ENCODE assay signal across 1 cellular context in the genomic region with DNA sequence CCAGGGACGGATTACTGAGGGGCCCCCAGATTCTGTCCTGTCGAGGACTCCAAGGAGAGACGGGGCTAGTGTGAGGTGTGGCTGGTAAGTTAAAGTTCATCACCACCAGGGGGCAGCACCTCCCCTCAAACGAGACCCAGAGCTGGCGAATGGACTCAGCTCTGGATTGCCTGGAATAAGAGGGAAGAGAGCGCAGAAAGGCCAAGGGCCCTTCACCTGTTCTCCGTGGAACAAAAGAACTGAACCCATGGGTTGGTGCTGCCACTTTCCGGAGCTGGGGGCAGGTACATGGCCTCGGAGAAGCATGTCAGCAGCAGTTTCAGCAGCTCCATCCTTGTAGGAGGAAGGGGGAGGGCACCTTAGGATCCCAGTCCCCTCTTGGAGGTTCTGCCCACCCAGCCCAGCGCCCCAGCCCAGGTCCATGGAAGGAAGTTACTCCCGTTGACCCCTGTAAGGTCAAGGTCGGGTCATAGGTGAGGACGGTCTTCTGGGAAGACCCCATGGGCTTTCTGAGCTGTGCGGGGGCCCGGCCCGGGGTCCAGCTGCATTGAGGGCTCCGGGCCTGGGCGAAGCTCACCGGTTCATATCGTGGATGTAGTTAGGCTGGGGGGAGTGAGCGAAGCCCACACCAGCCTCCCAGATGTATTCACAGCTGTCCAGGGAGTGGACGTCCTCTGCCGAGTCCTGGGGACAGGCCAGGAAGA.
TF ChIP-seq lines count a peak whose summit lies in the region.

No MANE protein-coding gene starts in this region.

TF ChIP-seq in HepG2, 621 proteins besides CTCF, POLR2A, EP300 and RAD21 (continued from another document and continues in another):
- TF ChIP-seq, protein P1, sequence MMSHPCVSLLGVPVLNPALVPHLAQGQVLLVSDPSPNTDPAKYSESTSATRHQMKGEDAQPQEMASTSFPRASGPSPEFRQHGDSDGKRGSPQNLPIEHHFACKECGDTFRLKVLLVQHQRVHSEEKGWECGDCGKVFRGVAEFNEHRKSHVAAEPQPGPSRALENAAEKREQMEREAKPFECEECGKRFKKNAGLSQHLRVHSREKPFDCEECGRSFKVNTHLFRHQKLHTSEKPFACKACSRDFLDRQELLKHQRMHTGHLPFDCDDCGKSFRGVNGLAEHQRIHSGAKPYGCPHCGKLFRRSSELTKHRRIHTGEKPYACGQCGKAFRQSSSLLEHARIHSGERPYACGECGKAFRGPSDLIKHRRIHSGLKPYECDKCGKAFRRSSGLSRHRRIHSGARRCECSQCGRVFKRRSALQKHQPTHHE (CRISPR knock-in tag; IDR thresholded peaks at IDR 0.05; ENCODE audit: borderline replicate concordance) = peak; percentile 32; the same call in 1 of the 2 replicates
- TF ChIP-seq ZFP36L1 (CRISPR knock-in tag; IDR thresholded peaks at IDR 0.05) (no peak), NCOA2 (CRISPR knock-in tag; IDR thresholded peaks at IDR 0.05) (0 out of 2 replicates have a peak, but pooled peaks have one; percentile 39), MIXL1 (CRISPR knock-in tag; IDR thresholded peaks at IDR 0.05) (0 out of 2 replicates have a peak, but pooled peaks have one; percentile 33), ZNF891 (CRISPR knock-in tag; IDR thresholded peaks at IDR 0.05) (peak; percentile 15; the same call in 1 of the 2 replicates), BCL6 (CRISPR knock-in tag; IDR thresholded peaks at IDR 0.05) (0 out of 2 replicates have a peak, but pooled peaks have one; percentile 15), CAMTA2 (CRISPR knock-in tag; IDR thresholded peaks at IDR 0.05; ENCODE audit: borderline replicate concordance) (no peak), ZNF331 (CRISPR knock-in tag; IDR thresholded peaks at IDR 0.05) (peak; percentile 56; the same call in 1 of the 2 replicates), PHF21A (CRISPR knock-in tag; IDR thresholded peaks at IDR 0.05) (peak; percentile 49; the same call in 1 of the 2 replicates), KLF16 (CRISPR knock-in tag; IDR thresholded peaks at IDR 0.05) (peak in 1 of 2 experiments; percentile 50; a peak in 1 of 4 replicates), ZNF354B (CRISPR knock-in tag; IDR thresholded peaks at IDR 0.05) (no peak), MAF1 (CRISPR knock-in tag; IDR thresholded peaks at IDR 0.05; ENCODE audit: borderline replicate concordance) (peak; percentile 61; the same call in 1 of the 2 replicates), HNRNPK (IDR thresholded peaks at IDR 0.05; ENCODE audit: low read depth, low read length, poor library complexity, severe bottlenecking) (no peak), RORA (CRISPR knock-in tag; IDR thresholded peaks at IDR 0.05) (no peak), ZBTB20 (CRISPR knock-in tag; IDR thresholded peaks at IDR 0.05; ENCODE audit: borderline replicate concordance, low read depth) (peak; percentile 53; the same call in 1 of the 2 replicates), ETV5 (CRISPR knock-in tag; IDR thresholded peaks at IDR 0.05; ENCODE audit: borderline replicate concordance) (0 out of 2 replicates have a peak, but pooled peaks have one; percentile 10), RBAK (CRISPR knock-in tag; IDR thresholded peaks at IDR 0.05) (no peak), ATF7 (IDR thresholded peaks at IDR 0.05) (no peak), ATF7 (CRISPR knock-in tag; IDR thresholded peaks at IDR 0.05) (no peak), SIX1 (CRISPR knock-in tag; IDR thresholded peaks at IDR 0.05; ENCODE audit: borderline replicate concordance) (no peak), ZFX (CRISPR knock-in tag; IDR thresholded peaks at IDR 0.05; ENCODE audit: low read depth) (no peak; the same call in 1 of the 2 replicates), SIN3B (IDR thresholded peaks at IDR 0.05; ENCODE audit: low read length) (no peak), ZNF33B (CRISPR knock-in tag; IDR thresholded peaks at IDR 0.05) (0 out of 2 replicates have a peak, but pooled peaks have one; percentile 63), TBX2 (CRISPR knock-in tag; IDR thresholded peaks at IDR 0.05; ENCODE audit: borderline replicate concordance) (0 out of 2 replicates have a peak, but pooled peaks have one; percentile 31), ZMYM3 (CRISPR knock-in tag; IDR thresholded peaks at IDR 0.05) (0 out of 2 replicates have a peak, but pooled peaks have one; percentile 14), ZNF598 (CRISPR knock-in tag; IDR thresholded peaks at IDR 0.05; ENCODE audit: borderline replicate concordance) (peak; percentile 43; the same call in 1 of the 2 replicates), EED (CRISPR knock-in tag; IDR thresholded peaks at IDR 0.05) (peak; percentile 33; the same call in 1 of the 2 replicates), SAP130 (CRISPR knock-in tag; IDR thresholded peaks at IDR 0.05; ENCODE audit: low read depth) (peak; percentile 38; the same call in 1 of the 2 replicates), ZNF430 (CRISPR knock-in tag; IDR thresholded peaks at IDR 0.05) (no peak), RFX3 (CRISPR knock-in tag; IDR thresholded peaks at IDR 0.05) (no peak), MIER2 (CRISPR knock-in tag; IDR thresholded peaks at IDR 0.05) (no peak)
- TF ChIP-seq, protein P2, sequence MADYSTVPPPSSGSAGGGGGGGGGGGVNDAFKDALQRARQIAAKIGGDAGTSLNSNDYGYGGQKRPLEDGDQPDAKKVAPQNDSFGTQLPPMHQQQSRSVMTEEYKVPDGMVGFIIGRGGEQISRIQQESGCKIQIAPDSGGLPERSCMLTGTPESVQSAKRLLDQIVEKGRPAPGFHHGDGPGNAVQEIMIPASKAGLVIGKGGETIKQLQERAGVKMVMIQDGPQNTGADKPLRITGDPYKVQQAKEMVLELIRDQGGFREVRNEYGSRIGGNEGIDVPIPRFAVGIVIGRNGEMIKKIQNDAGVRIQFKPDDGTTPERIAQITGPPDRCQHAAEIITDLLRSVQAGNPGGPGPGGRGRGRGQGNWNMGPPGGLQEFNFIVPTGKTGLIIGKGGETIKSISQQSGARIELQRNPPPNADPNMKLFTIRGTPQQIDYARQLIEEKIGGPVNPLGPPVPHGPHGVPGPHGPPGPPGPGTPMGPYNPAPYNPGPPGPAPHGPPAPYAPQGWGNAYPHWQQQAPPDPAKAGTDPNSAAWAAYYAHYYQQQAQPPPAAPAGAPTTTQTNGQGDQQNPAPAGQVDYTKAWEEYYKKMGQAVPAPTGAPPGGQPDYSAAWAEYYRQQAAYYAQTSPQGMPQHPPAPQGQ (CRISPR knock-in tag; IDR thresholded peaks at IDR 0.05; ENCODE audit: borderline replicate concordance) = no peak
- TF ChIP-seq, protein P3, sequence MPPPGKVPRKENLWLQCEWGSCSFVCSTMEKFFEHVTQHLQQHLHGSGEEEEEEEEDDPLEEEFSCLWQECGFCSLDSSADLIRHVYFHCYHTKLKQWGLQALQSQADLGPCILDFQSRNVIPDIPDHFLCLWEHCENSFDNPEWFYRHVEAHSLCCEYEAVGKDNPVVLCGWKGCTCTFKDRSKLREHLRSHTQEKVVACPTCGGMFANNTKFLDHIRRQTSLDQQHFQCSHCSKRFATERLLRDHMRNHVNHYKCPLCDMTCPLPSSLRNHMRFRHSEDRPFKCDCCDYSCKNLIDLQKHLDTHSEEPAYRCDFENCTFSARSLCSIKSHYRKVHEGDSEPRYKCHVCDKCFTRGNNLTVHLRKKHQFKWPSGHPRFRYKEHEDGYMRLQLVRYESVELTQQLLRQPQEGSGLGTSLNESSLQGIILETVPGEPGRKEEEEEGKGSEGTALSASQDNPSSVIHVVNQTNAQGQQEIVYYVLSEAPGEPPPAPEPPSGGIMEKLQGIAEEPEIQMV (CRISPR knock-in tag; IDR thresholded peaks at IDR 0.05; ENCODE audit: low read depth) = 0 out of 2 replicates have a peak, but pooled peaks have one; percentile 46
- TF ChIP-seq, protein P4, sequence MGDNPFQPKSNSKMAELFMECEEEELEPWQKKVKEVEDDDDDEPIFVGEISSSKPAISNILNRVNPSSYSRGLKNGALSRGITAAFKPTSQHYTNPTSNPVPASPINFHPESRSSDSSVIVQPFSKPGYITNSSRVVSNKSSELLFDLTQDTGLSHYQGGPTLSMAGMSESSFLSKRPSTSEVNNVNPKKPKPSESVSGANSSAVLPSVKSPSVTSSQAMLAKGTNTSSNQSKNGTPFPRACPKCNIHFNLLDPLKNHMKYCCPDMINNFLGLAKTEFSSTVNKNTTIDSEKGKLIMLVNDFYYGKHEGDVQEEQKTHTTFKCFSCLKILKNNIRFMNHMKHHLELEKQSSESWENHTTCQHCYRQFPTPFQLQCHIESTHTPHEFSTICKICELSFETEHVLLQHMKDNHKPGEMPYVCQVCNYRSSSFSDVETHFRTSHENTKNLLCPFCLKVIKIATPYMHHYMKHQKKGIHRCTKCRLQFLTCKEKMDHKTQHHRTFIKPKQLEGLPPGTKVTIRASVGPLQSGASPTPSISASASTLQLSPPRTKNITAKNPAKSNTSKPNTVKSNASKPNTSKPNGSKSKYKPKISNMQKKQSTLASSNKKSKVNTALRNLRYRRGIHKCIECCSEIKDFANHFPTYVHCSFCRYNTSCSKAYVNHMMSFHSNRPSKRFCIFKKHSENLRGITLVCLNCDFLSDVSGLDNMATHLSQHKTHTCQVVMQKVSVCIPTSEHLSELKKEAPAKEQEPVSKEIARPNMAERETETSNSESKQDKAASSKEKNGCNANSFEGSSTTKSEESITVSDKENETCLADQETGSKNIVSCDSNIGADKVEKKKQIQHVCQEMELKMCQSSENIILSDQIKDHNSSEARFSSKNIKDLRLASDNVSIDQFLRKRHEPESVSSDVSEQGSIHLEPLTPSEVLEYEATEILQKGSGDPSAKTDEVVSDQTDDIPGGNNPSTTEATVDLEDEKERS (CRISPR knock-in tag; IDR thresholded peaks at IDR 0.05) = 0 out of 2 replicates have a peak, but pooled peaks have one; percentile 54
- TF ChIP-seq, protein P5, sequence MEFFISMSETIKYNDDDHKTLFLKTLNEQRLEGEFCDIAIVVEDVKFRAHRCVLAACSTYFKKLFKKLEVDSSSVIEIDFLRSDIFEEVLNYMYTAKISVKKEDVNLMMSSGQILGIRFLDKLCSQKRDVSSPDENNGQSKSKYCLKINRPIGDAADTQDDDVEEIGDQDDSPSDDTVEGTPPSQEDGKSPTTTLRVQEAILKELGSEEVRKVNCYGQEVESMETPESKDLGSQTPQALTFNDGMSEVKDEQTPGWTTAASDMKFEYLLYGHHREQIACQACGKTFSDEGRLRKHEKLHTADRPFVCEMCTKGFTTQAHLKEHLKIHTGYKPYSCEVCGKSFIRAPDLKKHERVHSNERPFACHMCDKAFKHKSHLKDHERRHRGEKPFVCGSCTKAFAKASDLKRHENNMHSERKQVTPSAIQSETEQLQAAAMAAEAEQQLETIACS (CRISPR knock-in tag; IDR thresholded peaks at IDR 0.05) = no peak
- TF ChIP-seq, protein P6, sequence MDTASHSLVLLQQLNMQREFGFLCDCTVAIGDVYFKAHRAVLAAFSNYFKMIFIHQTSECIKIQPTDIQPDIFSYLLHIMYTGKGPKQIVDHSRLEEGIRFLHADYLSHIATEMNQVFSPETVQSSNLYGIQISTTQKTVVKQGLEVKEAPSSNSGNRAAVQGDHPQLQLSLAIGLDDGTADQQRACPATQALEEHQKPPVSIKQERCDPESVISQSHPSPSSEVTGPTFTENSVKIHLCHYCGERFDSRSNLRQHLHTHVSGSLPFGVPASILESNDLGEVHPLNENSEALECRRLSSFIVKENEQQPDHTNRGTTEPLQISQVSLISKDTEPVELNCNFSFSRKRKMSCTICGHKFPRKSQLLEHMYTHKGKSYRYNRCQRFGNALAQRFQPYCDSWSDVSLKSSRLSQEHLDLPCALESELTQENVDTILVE (CRISPR knock-in tag; IDR thresholded peaks at IDR 0.05) = 0 out of 2 replicates have a peak, but pooled peaks have one; percentile 35
- TF ChIP-seq, protein P7, sequence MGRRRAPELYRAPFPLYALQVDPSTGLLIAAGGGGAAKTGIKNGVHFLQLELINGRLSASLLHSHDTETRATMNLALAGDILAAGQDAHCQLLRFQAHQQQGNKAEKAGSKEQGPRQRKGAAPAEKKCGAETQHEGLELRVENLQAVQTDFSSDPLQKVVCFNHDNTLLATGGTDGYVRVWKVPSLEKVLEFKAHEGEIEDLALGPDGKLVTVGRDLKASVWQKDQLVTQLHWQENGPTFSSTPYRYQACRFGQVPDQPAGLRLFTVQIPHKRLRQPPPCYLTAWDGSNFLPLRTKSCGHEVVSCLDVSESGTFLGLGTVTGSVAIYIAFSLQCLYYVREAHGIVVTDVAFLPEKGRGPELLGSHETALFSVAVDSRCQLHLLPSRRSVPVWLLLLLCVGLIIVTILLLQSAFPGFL (CRISPR knock-in tag; IDR thresholded peaks at IDR 0.05) = no peak
- TF ChIP-seq, protein P8, sequence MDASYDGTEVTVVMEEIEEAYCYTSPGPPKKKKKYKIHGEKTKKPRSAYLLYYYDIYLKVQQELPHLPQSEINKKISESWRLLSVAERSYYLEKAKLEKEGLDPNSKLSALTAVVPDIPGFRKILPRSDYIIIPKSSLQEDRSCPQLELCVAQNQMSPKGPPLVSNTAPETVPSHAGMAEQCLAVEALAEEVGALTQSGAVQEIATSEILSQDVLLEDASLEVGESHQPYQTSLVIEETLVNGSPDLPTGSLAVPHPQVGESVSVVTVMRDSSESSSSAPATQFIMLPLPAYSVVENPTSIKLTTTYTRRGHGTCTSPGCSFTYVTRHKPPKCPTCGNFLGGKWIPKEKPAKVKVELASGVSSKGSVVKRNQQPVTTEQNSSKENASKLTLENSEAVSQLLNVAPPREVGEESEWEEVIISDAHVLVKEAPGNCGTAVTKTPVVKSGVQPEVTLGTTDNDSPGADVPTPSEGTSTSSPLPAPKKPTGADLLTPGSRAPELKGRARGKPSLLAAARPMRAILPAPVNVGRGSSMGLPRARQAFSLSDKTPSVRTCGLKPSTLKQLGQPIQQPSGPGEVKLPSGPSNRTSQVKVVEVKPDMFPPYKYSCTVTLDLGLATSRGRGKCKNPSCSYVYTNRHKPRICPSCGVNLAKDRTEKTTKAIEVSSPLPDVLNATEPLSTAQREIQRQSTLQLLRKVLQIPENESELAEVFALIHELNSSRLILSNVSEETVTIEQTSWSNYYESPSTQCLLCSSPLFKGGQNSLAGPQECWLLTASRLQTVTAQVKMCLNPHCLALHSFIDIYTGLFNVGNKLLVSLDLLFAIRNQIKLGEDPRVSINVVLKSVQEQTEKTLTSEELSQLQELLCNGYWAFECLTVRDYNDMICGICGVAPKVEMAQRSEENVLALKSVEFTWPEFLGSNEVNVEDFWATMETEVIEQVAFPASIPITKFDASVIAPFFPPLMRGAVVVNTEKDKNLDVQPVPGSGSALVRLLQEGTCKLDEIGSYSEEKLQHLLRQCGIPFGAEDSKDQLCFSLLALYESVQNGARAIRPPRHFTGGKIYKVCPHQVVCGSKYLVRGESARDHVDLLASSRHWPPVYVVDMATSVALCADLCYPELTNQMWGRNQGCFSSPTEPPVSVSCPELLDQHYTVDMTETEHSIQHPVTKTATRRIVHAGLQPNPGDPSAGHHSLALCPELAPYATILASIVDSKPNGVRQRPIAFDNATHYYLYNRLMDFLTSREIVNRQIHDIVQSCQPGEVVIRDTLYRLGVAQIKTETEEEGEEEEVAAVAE (CRISPR knock-in tag; IDR thresholded peaks at IDR 0.05; ENCODE audit: borderline replicate concordance) = peak; percentile 63; the same call in 1 of the 2 replicates
- TF ChIP-seq, protein P9, sequence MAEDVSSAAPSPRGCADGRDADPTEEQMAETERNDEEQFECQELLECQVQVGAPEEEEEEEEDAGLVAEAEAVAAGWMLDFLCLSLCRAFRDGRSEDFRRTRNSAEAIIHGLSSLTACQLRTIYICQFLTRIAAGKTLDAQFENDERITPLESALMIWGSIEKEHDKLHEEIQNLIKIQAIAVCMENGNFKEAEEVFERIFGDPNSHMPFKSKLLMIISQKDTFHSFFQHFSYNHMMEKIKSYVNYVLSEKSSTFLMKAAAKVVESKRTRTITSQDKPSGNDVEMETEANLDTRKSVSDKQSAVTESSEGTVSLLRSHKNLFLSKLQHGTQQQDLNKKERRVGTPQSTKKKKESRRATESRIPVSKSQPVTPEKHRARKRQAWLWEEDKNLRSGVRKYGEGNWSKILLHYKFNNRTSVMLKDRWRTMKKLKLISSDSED (CRISPR knock-in tag; IDR thresholded peaks at IDR 0.05) = no peak
- TF ChIP-seq, protein P10, sequence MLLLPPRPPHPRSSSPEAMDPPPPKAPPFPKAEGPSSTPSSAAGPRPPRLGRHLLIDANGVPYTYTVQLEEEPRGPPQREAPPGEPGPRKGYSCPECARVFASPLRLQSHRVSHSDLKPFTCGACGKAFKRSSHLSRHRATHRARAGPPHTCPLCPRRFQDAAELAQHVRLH (CRISPR knock-in tag; IDR thresholded peaks at IDR 0.05; ENCODE audit: borderline replicate concordance, low read depth) = 0 out of 2 replicates have a peak, but pooled peaks have one; percentile 26
